15 cellular contexts compared by ENCODE assay signal in genomic region chr11:73866095-73866579, GRCh38. TPM values are rescaled to one million over a fixed set of nuclear protein-coding genes. Genes with fewer than 3 reads are reported as not detected.
A peak's percentile ranks its signal among the peaks of the same experiment; 100 is the strongest.
DNase-seq lines count a peak whose midpoint lies in the region; ATAC-seq and TF ChIP-seq lines count a peak whose summit lies in the region.
"Had no signal": no experiment of that assay in that cellular context is flagged by ENCODE, and none has a peak within 500 bp of the region (broad histone marks: within the 10 kb centered on the region; RNA-seq: fewer than 3 reads in every experiment).

No MANE protein-coding gene starts in this region.

- H3K27me3 ChIP-seq in adipocyte (replicated peaks; ENCODE audit: control insufficient read depth, insufficient read depth, low read length) (no peaks in the 10 kb centered on the region), foreskin keratinocyte (no peaks in the 10 kb centered on the region), skeletal muscle tissue (ENCODE audit: control insufficient read depth in 3 of 3, insufficient read depth in 3 of 3, low read length in 3 of 3) (no peaks in the 10 kb centered on the region)
- H3K27me3 ChIP-seq: brain microvascular endothelial cell had no signal

- ATAC-seq in foreskin keratinocyte: peak; percentile 46

- peak; percentile 29 for DNase-seq in DMS 273 (lab: John Stamatoyannopoulos, UW; ENCODE audit: unreplicated experiment)
- no peak for DNase-seq in DMS 273 treated with DMSO at 0.1 percent for 48 hours (lab: John Stamatoyannopoulos, UW)
- peak; percentile 16 for DNase-seq in adipocyte (ENCODE audit: low read depth)
- DNase-seq in foreskin keratinocyte: no peak
- DNase-seq in T1000 (lab: John Stamatoyannopoulos, UW): no peak
- DNase-seq in NCI-H2196 treated with DMSO at 0.1 percent for 48 hours (lab: John Stamatoyannopoulos, UW; ENCODE audit: unreplicated experiment): no peak
- DNase-seq in stimulated activated CD4-positive, alpha-beta T cell treated with anti-CD3 and anti-CD28 coated beads, Interleukin-2, amount 100 ng/mL, for 48 hours: no peak
- DNase-seq: 8988T; activated CD4-positive, CD25-positive, alpha-beta regulatory T cell; DMS79 treated with DMSO at 0.1 percent for 48 hours; NCI-H524 treated with DMSO at 0.1 percent for 48 hours; posterior cingulate gyrus had no signal

- H3K36me3 ChIP-seq in adipocyte (ENCODE audit: control insufficient read depth, insufficient read depth, low read length, severe bottlenecking) (peaks cover 2% of the 10 kb centered on the region), skeletal muscle tissue (ENCODE audit: control insufficient read depth in 3 of 3, insufficient read depth in 3 of 3, low read length in 3 of 3) (peaks cover 0 to 21% (median 10%) of the 10 kb centered on the region in 3 donors)
- H3K36me3 ChIP-seq: brain microvascular endothelial cell had no signal

- no peak overlapping the region for H3K9ac ChIP-seq in adipocyte (ENCODE audit: low read length)
- peak overlapping the region in 1 of 3 donors; percentile 1 for H3K9ac ChIP-seq in skeletal muscle tissue (ENCODE audit: low read depth in 1 of 3, low read length in 3 of 3)

- no peak for TF ChIP-seq CTCF in foreskin keratinocyte (conservative IDR thresholded peaks at IDR 0.05)

- H3K4me3 ChIP-seq in adipocyte (ENCODE audit: low read length) (no peak overlapping the region), skeletal muscle tissue (ENCODE audit: low read length in 3 of 3) (no peak overlapping the region)
- H3K4me3 ChIP-seq: thoracic aorta had no signal

- no peak overlapping the region for H3K27ac ChIP-seq in foreskin keratinocyte
- peak overlapping the region; percentile 42 for H3K27ac ChIP-seq in skeletal muscle tissue (ENCODE audit: low read depth, low read length)
- H3K27ac ChIP-seq: thoracic aorta had no signal

- H3K9me3 ChIP-seq in adipocyte (ENCODE audit: control insufficient read depth, low read length): no peaks in the 10 kb centered on the region
- H3K9me3 ChIP-seq in skeletal muscle tissue (ENCODE audit: control insufficient read depth in 3 of 3, low read length in 3 of 3): no peaks in the 10 kb centered on the region
- H3K9me3 ChIP-seq: thoracic aorta had no signal

- H3K4me1 ChIP-seq in adipocyte (ENCODE audit: control insufficient read depth, insufficient read depth, low read length): peaks cover 27% of the 10 kb centered on the region
- H3K4me1 ChIP-seq in foreskin keratinocyte: peaks cover 10% of the 10 kb centered on the region
- H3K4me1 ChIP-seq in skeletal muscle tissue (ENCODE audit: control insufficient read depth in 3 of 3, insufficient read depth in 3 of 3, low read length in 3 of 3): peaks cover 5 to 7% (median 5%) of the 10 kb centered on the region in 3 donors

RNA-seq across cellular contexts. Expression of gene COA4, which starts 10.5 kb away (rescaled TPM):
- total RNA-seq in foreskin keratinocyte (75.8 and 77.2 TPM in 2 replicates), skeletal muscle tissue (73.1 TPM)
- polyA plus RNA-seq in foreskin keratinocyte: 101 and 108 TPM in 2 replicates

RNA-seq across cellular contexts. Expression of gene PAAF1, which starts 10.7 kb away (rescaled TPM):
- 12.0 and 16.1 TPM in 2 replicates for total RNA-seq in foreskin keratinocyte
- 16.3 and 23.2 TPM in 2 replicates for polyA plus RNA-seq in foreskin keratinocyte
- total RNA-seq in skeletal muscle tissue: 17.2 TPM

Comparison
In these comparisons a context has a peak if more than half of its experiments do, and no peak if none do; other contexts are left out.
1. DNase-seq: peak in DMS 273 (single experiment) and adipocyte (single experiment); none in DMS 273 treated with DMSO at 0.1 percent for 48 hours (single experiment), foreskin keratinocyte (0 of 2), T1000 (single experiment), NCI-H2196 treated with DMSO at 0.1 percent for 48 hours (single experiment) and stimulated activated CD4-positive, alpha-beta T cell treated with anti-CD3 and anti-CD28 coated beads, Interleukin-2, amount 100 ng/mL, for 48 hours (0 of 2).